2 cellular contexts compared by ENCODE assay signal in the genomic region with DNA sequence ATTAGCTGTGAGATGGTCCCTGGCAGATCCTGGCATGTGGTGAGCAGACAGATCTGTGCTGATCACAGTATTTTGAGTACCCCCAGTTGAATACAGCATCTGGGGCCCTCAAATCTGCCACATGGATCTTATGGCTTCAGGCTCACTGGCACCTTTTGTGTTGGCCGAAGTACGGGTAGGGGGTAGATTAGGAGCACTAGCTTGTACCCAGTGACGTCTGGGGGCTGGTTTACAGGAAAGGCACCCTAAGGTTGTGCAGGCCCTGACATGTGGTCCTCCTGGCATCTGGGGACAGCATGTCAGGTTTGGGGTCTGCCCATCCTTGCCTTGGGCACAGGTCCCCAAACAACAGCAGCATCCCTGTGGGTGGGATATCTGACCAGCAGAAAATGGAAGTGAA.
TF ChIP-seq lines count a peak whose summit lies in the region.

No MANE protein-coding gene starts in this region.

TF ChIP-seq in IMR-90, 13 proteins besides CTCF, POLR2A, EP300 and RAD21 (continued from another document):
- TF ChIP-seq SMC3 (IDR thresholded peaks at IDR 0.05; ENCODE audit: low read depth, low read length) (no peak), MAZ (IDR thresholded peaks at IDR 0.05; ENCODE audit: borderline replicate concordance, low read depth, low read length) (no peak), MAFK (IDR thresholded peaks at IDR 0.05; ENCODE audit: low read depth, low read length) (no peak), RFX5 (IDR thresholded peaks at IDR 0.05; ENCODE audit: low read depth, low read length) (no peak), BHLHE40 (IDR thresholded peaks at IDR 0.05; ENCODE audit: low read depth, low read length) (no peak), MXI1 (IDR thresholded peaks at IDR 0.05; ENCODE audit: borderline replicate concordance, low read depth, low read length) (no peak), NFE2L2 (IDR thresholded peaks at IDR 0.05; ENCODE audit: low read depth, low read length) (no peak)
- TF ChIP-seq, protein P1, sequence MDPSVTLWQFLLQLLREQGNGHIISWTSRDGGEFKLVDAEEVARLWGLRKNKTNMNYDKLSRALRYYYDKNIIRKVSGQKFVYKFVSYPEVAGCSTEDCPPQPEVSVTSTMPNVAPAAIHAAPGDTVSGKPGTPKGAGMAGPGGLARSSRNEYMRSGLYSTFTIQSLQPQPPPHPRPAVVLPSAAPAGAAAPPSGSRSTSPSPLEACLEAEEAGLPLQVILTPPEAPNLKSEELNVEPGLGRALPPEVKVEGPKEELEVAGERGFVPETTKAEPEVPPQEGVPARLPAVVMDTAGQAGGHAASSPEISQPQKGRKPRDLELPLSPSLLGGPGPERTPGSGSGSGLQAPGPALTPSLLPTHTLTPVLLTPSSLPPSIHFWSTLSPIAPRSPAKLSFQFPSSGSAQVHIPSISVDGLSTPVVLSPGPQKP (IDR thresholded peaks at IDR 0.05; ENCODE audit: borderline replicate concordance, low read depth, low read length) = no peak

TF ChIP-seq in SK-N-SH treated with all-trans-retinoic acid at 6 μM for 48 hours, 23 proteins besides CTCF, POLR2A, EP300 and RAD21:
- TF ChIP-seq, protein P2, sequence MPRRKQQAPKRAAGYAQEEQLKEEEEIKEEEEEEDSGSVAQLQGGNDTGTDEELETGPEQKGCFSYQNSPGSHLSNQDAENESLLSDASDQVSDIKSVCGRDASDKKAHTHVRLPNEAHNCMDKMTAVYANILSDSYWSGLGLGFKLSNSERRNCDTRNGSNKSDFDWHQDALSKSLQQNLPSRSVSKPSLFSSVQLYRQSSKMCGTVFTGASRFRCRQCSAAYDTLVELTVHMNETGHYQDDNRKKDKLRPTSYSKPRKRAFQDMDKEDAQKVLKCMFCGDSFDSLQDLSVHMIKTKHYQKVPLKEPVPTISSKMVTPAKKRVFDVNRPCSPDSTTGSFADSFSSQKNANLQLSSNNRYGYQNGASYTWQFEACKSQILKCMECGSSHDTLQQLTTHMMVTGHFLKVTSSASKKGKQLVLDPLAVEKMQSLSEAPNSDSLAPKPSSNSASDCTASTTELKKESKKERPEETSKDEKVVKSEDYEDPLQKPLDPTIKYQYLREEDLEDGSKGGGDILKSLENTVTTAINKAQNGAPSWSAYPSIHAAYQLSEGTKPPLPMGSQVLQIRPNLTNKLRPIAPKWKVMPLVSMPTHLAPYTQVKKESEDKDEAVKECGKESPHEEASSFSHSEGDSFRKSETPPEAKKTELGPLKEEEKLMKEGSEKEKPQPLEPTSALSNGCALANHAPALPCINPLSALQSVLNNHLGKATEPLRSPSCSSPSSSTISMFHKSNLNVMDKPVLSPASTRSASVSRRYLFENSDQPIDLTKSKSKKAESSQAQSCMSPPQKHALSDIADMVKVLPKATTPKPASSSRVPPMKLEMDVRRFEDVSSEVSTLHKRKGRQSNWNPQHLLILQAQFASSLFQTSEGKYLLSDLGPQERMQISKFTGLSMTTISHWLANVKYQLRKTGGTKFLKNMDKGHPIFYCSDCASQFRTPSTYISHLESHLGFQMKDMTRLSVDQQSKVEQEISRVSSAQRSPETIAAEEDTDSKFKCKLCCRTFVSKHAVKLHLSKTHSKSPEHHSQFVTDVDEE (CRISPR knock-in tag; IDR thresholded peaks at IDR 0.05) = peak; percentile 45; the same call in 1 of the 2 replicates
- TF ChIP-seq, protein P3, sequence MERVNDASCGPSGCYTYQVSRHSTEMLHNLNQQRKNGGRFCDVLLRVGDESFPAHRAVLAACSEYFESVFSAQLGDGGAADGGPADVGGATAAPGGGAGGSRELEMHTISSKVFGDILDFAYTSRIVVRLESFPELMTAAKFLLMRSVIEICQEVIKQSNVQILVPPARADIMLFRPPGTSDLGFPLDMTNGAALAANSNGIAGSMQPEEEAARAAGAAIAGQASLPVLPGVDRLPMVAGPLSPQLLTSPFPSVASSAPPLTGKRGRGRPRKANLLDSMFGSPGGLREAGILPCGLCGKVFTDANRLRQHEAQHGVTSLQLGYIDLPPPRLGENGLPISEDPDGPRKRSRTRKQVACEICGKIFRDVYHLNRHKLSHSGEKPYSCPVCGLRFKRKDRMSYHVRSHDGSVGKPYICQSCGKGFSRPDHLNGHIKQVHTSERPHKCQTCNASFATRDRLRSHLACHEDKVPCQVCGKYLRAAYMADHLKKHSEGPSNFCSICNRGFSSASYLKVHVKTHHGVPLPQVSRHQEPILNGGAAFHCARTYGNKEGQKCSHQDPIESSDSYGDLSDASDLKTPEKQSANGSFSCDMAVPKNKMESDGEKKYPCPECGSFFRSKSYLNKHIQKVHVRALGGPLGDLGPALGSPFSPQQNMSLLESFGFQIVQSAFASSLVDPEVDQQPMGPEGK (CRISPR knock-in tag; IDR thresholded peaks at IDR 0.05; ENCODE audit: borderline replicate concordance) = no peak
- peak; percentile 94; the same call in 1 of the 2 replicates for TF ChIP-seq TCF4 (CRISPR knock-in tag; IDR thresholded peaks at IDR 0.05; ENCODE audit: borderline replicate concordance)
TF ChIP-seq in SK-N-SH treated with all-trans-retinoic acid at 6 μM for 48 hours: peak in this region for 2.
